1 cellular context compared by ENCODE assay signal in the genomic region with DNA sequence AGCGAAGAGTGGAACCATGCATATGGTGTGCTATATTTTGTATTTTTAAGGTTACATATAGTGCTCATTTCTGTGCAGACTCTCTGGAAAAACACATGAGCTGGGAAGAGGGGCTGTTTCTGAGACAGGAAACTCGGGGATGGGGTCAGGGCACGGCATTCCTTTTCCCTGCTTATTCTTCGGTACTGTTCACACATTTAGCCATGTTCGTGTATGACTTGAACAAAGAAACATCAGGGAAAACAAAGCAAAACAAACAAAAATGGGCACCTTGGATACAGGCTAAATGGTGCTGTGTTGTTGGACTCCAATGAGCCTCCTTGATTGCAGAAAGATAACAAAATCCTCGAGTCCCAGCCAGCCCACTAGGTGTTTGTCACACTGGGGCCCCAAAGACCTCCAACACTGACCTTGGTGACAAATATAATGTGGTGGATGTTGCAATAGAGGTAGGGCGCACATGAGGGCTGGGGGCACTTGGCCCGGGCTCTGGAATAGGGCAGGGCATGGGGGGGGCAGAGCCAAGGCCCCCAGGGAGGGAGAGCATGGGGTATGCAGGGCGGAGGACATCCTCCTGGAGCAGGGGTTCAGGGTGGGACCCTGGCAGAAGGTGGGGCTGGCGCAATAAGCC.
TF ChIP-seq lines count a peak whose summit lies in the region.

No MANE protein-coding gene starts in this region.

TF ChIP-seq in liver, 16 proteins besides CTCF, POLR2A, EP300 and RAD21 (continued from another document):
- no peak for TF ChIP-seq TAF1 (conservative IDR thresholded peaks at IDR 0.05)
